8 cellular contexts compared by ENCODE assay signal in genomic region chr6:44002071-44002590, GRCh38.
DNase-seq lines count a peak whose midpoint lies in the region; ATAC-seq and TF ChIP-seq lines count a peak whose summit lies in the region.

No MANE protein-coding gene starts in this region.

- peak overlapping the region; percentile 78 for H3K4me3 ChIP-seq in SK-N-MC
- peak overlapping the region; percentile 31 for H3K4me3 ChIP-seq in fibroblast of pulmonary artery (replicated peaks; ENCODE audit: low read depth, low read length)

- H3K9me3 ChIP-seq in SK-N-MC (ENCODE audit: low read depth, low read length), result no peaks in the 10 kb centered on the region

- TF ChIP-seq CTCF in fibroblast of pulmonary artery (IDR thresholded peaks at IDR 0.05; ENCODE audit: low read length, missing control alignments) (no peak), GM13977 (IDR thresholded peaks at IDR 0.05; ENCODE audit: extremely low read depth, insufficient read depth, missing control alignments) (no peak)

- in situ Hi-C loops in GM13977 (cut with MboI; ENCODE audit: low pct_unique_long_range_greater_than_20kb, low sequenced_read_pairs, unreplicated experiment), result no loop called here

- H3K36me3 ChIP-seq in SK-N-MC (ENCODE audit: insufficient read depth, low read length), result no peaks in the 10 kb centered on the region

- DNase-seq in DMS79 treated with DMSO at 0.1 percent for 48 hours (lab: John Stamatoyannopoulos, UW), result peak; percentile 30
- no peak for DNase-seq in DMS79 (lab: John Stamatoyannopoulos, UW)
- no peak for DNase-seq in SK-N-MC (ENCODE audit: low read depth, low spot score)
- no peak for DNase-seq in fibroblast of pulmonary artery (ENCODE audit: low read depth)
- DNase-seq in renal cortical epithelial cell (ENCODE audit: low read depth), result peak; percentile 79
- DNase-seq in GM13977 (ENCODE audit: low spot score), result no peak
- no peak for DNase-seq in HuH-7 (ENCODE audit: low spot score)

- H3K27ac ChIP-seq in SK-N-MC, result peak overlapping the region; percentile 53

- ATAC-seq in HG03045 (IDR thresholded peaks at IDR 0.05; ENCODE audit: unreplicated experiment), result no peak

- H3K9ac ChIP-seq in SK-N-MC (ENCODE audit: insufficient read length), result peak overlapping the region; percentile 55

Comparison
In these comparisons a context has a peak if more than half of its experiments do, and no peak if none do; other contexts are left out.
1. DNase-seq: peak in DMS79 treated with DMSO at 0.1 percent for 48 hours (single experiment) and renal cortical epithelial cell (single experiment); none in DMS79 (single experiment), SK-N-MC (single experiment), fibroblast of pulmonary artery (single experiment), GM13977 (single experiment) and HuH-7 (single experiment).